In the genomic region with DNA sequence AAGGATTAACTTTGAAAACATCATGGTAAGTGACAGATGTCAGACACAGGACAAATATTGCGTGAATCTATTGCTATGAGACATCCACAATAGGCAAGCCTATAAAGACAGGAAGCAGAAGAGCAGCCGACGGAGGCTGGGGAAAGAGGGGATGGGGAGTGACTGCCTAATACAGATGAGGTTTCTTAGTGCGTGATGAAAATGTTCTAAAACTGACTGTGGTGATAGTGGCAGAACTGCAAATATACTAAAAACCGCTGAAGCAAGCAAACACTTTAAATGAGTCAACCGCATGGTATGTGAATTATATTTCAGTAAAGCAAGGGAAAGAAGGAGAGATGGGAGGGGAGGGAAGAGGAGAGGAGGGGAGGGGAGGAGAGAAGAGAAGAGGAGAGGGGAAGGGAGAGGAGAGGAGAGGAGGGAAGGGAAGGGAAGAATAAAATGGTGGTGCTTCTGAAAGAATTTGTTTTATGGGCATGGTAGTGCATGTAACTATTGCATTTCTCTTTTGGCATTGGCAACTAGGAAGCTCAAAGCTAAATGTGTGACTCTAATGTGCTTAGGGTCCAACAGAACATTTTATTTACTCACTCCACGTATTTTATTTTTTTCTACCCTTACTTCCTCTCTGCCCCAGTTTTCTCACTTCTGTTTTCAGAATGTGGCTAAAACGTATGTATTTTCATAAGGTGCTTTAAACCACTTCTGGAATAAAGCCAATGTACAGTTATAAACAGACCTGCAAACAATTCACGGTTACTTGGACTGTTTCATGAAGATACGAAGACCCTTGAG, we compare ENCODE assay signal across 9 cellular contexts. TPM values are rescaled to one million over a fixed set of nuclear protein-coding genes. Genes with fewer than 3 reads are reported as not detected.
DNase-seq lines count a peak whose midpoint lies in the region; ATAC-seq and TF ChIP-seq lines count a peak whose summit lies in the region.
"Had no signal": no experiment of that assay in that cellular context is flagged by ENCODE, and none has a peak within 500 bp of the region (broad histone marks: within the 10 kb centered on the region; RNA-seq: fewer than 3 reads in every experiment).

No MANE protein-coding gene starts in this region.

- no peak overlapping the region for H3K27ac Mint-ChIP-seq in mesothelial cell of epicardium

- peaks cover 10% of the 10 kb centered on the region for H3K4me1 ChIP-seq in A673 (ENCODE audit: insufficient read depth, low read length, poor library complexity, severe bottlenecking)
- peaks cover 19 to 32% of the 10 kb centered on the region in 2 donors for H3K4me1 ChIP-seq in thoracic aorta (ENCODE audit: control insufficient read depth in 1 of 2, low read depth in 2 of 2)

- TF ChIP-seq CTCF in A673 (conservative IDR thresholded peaks at IDR 0.05; ENCODE audit: low read depth, low read length) (no peak), thoracic aorta (IDR thresholded peaks at IDR 0.05) (no peak), mesothelial cell of epicardium (IDR thresholded peaks at IDR 0.05; ENCODE audit: unreplicated experiment) (no peak)

- H3K9me3 ChIP-seq in A673 (ENCODE audit: low read depth, low read length, poor library complexity, severe bottlenecking) (no peaks in the 10 kb centered on the region), thoracic aorta (no peaks in the 10 kb centered on the region)

- H3K27ac ChIP-seq in A673 (ENCODE audit: low read depth, low read length, poor library complexity, severe bottlenecking) (peak overlapping the region; percentile 8), thoracic aorta (peak overlapping the region; percentile 46 to 65)
- H3K27ac ChIP-seq: epithelial cell of prostate had no signal

- no peaks in the 10 kb centered on the region for H3K27me3 ChIP-seq in A673 (replicated peaks; ENCODE audit: insufficient read depth, low read depth, low read length, poor library complexity)
- no peaks in the 10 kb centered on the region for H3K27me3 ChIP-seq in thoracic aorta (replicated peaks; ENCODE audit: insufficient read depth)

- DNase-seq in A673 (ENCODE audit: low spot score) (peak; percentile 55), SW480 (ENCODE audit: low spot score) (peak; percentile 49), foreskin melanocyte (peak; percentile 42), thoracic aorta (ENCODE audit: low spot score) (no peak), mesothelial cell of epicardium (ENCODE audit: low spot score in 2 of 2, unreplicated experiment in 2 of 2) (no peak)

- POLR2A ChIA-PET in A673 (lab: Charles Lee; ENCODE audit: low non-redundant PET): no interaction called here

- no peaks in the 10 kb centered on the region for H3K9me3 Mint-ChIP-seq in mesothelial cell of epicardium

- H3K36me3 Mint-ChIP-seq in mesothelial cell of epicardium: peaks cover 18% of the 10 kb centered on the region

- ATAC-seq in GM18867 (IDR thresholded peaks at IDR 0.05; ENCODE audit: unreplicated experiment) (peak; percentile 55), HG03139 (IDR thresholded peaks at IDR 0.05; ENCODE audit: unreplicated experiment) (peak; percentile 46), thoracic aorta (ENCODE audit: insufficient number of reproducible peaks, low FRiP score, low read depth) (no peak), GM21526 (IDR thresholded peaks at IDR 0.05; ENCODE audit: low FRiP score, unreplicated experiment) (no peak)

- peaks cover 4% of the 10 kb centered on the region for H3K4me1 Mint-ChIP-seq in mesothelial cell of epicardium

- H3K4me3 ChIP-seq in A673 (ENCODE audit: low read depth, low read length, poor library complexity, severe bottlenecking): no peak overlapping the region
- peak overlapping the region; percentile 13 for H3K4me3 ChIP-seq in thoracic aorta

- no peak overlapping the region for H3K4me3 Mint-ChIP-seq in mesothelial cell of epicardium

- intact Hi-C loops in A673 (cut with micrococcal nuclease; ENCODE audit: unreplicated experiment): no loop called here

- peaks cover 44% of the 10 kb centered on the region for H3K36me3 ChIP-seq in A673 (ENCODE audit: insufficient read depth, low read length, poor library complexity, severe bottlenecking)
- peaks cover 40% of the 10 kb centered on the region for H3K36me3 ChIP-seq in thoracic aorta

- CTCF ChIA-PET in A673 (lab: Charles Lee): no interaction called here

- BruUV-seq in A673 (replicated peaks; lab: Mats Ljungman, UMichigan): no TSS peak

- no peaks in the 10 kb centered on the region for H3K27me3 Mint-ChIP-seq in mesothelial cell of epicardium (ENCODE audit: low read depth)

RNA-seq across cellular contexts. Expression of a gene that starts 21.3 kb away (rescaled TPM):
- total RNA-seq in A673 (2021): 20.4 and 28.8 TPM in 2 replicates
- 10 to 100 TPM; 34.8 to 68.5 TPM for total RNA-seq in thoracic aorta
- total RNA-seq in mesothelial cell of epicardium: 19.6 to 24.0 TPM (median 23.1 TPM) in 3 replicates

RNA-seq across cellular contexts. Expression of a gene that starts 36.9 kb away (rescaled TPM):
- total RNA-seq in A673 (2021) (not detected in 2 replicates), thoracic aorta (not detected), mesothelial cell of epicardium (not detected in 3 replicates)

RNA-seq across cellular contexts. Expression of a gene that starts 43.6 kb away (rescaled TPM):
- not detected in 2 replicates for total RNA-seq in A673 (2021)
- not detected for total RNA-seq in thoracic aorta
- total RNA-seq in mesothelial cell of epicardium: not detected in 3 replicates

Comparison
In these comparisons a context has a peak if more than half of its experiments do, and no peak if none do; other contexts are left out.
1. DNase-seq: peak in A673 (single experiment), SW480 (single experiment) and foreskin melanocyte (single experiment); none in thoracic aorta (single experiment) and mesothelial cell of epicardium (0 of 2).
2. ATAC-seq: peak in GM18867 (single experiment) and HG03139 (single experiment); none in thoracic aorta (single experiment) and GM21526 (single experiment).